In genomic region chr1:198611219-198611618, GRCh38 we compare ENCODE assay signal across 21 cellular contexts. TPM values are rescaled to one million over a fixed set of nuclear protein-coding genes. Genes with fewer than 3 reads are reported as not detected.
DNase-seq lines count a peak whose midpoint lies in the region; ATAC-seq and TF ChIP-seq lines count a peak whose summit lies in the region.
"Had no signal": no experiment of that assay in that cellular context is flagged by ENCODE, and none has a peak within 500 bp of the region (broad histone marks: within the 10 kb centered on the region; RNA-seq: fewer than 3 reads in every experiment).

No MANE protein-coding gene starts in this region.

- H3K9me3 ChIP-seq in KOPT-K1 (ENCODE audit: insufficient read depth, low read length, poor library complexity, severe bottlenecking) (no peaks in the 10 kb centered on the region), A673 (ENCODE audit: low read depth, low read length, poor library complexity, severe bottlenecking) (no peaks in the 10 kb centered on the region)
- H3K9me3 ChIP-seq: gastrocnemius medialis had no signal

- H3K4me1 Mint-ChIP-seq in activated CD4-positive, alpha-beta T cell treated with anti-CD3 and anti-CD28 coated beads, Interleukin-2, amount 10 ng/mL, durations not matched to agents 24 days and 14 days, result peaks cover 60% of the 10 kb centered on the region
- peaks cover 69% of the 10 kb centered on the region for H3K4me1 Mint-ChIP-seq in stimulated activated effector memory CD8-positive, alpha-beta T cell treated with anti-CD3 and anti-CD28 coated beads, Interleukin-12 subunit alpha, Interleukin-12 subunit beta, amount 100 ng/mL, for 72 hours

- peak; percentile 26 to 40 for ATAC-seq in activated naive CD4-positive, alpha-beta T cell treated with anti-CD3 and anti-CD28 coated beads, Interleukin-2, amount 50 U/mL, for 72 hours
- ATAC-seq in stimulated activated effector memory CD8-positive, alpha-beta T cell treated with anti-CD3 and anti-CD28 coated beads, Interleukin-12 subunit alpha, Interleukin-12 subunit beta, amount 100 ng/mL, for 72 hours, result peak; percentile 39
- no peak for ATAC-seq in GM18867 (IDR thresholded peaks at IDR 0.05; ENCODE audit: unreplicated experiment)
- ATAC-seq: esophagus mucosa, gastrocnemius medialis, GM12878 had no signal

- H3K4me3 ChIP-seq in A673 (ENCODE audit: low read depth, low read length, poor library complexity, severe bottlenecking), result no peak overlapping the region
- H3K4me3 ChIP-seq: gastrocnemius medialis, GM12878 had no signal

- intact Hi-C loops in activated CD4-positive, alpha-beta T cell treated with anti-CD3 and anti-CD28 coated beads, Interleukin-2, amount 10 ng/mL, durations not matched to agents 24 days and 14 days (cut with micrococcal nuclease), result loop anchor here (10.0 kb wide), 1 partner anchor 356 kb away; no protein-coding TSS in a partner anchor
- intact Hi-C loops in A673 (cut with micrococcal nuclease; ENCODE audit: unreplicated experiment), result no loop called here

- peak overlapping the region; percentile 85 for H3K27ac Mint-ChIP-seq in activated CD4-positive, alpha-beta T cell treated with anti-CD3 and anti-CD28 coated beads, Interleukin-2, amount 10 ng/mL, durations not matched to agents 24 days and 14 days
- H3K27ac Mint-ChIP-seq in activated naive CD4-positive, alpha-beta T cell treated with anti-CD3 and anti-CD28 coated beads, Interleukin-2, amount 50 U/mL, for 72 hours, result peak overlapping the region; percentile 93 to 98
- peak overlapping the region; percentile 99 for H3K27ac Mint-ChIP-seq in stimulated activated effector memory CD8-positive, alpha-beta T cell treated with anti-CD3 and anti-CD28 coated beads, Interleukin-12 subunit alpha, Interleukin-12 subunit beta, amount 100 ng/mL, for 72 hours
- H3K27ac Mint-ChIP-seq: nephron progenitor cell had no signal

- peaks cover 7% of the 10 kb centered on the region for H3K36me3 Mint-ChIP-seq in activated CD4-positive, alpha-beta T cell treated with anti-CD3 and anti-CD28 coated beads, Interleukin-2, amount 10 ng/mL, durations not matched to agents 24 days and 14 days (ENCODE audit: low read depth)
- H3K36me3 Mint-ChIP-seq in activated naive CD4-positive, alpha-beta T cell treated with anti-CD3 and anti-CD28 coated beads, Interleukin-2, amount 50 U/mL, for 72 hours, result peaks cover 18 to 19% of the 10 kb centered on the region in 2 donors
- H3K36me3 Mint-ChIP-seq in stimulated activated effector memory CD8-positive, alpha-beta T cell treated with anti-CD3 and anti-CD28 coated beads, Interleukin-12 subunit alpha, Interleukin-12 subunit beta, amount 100 ng/mL, for 72 hours, result peaks cover 20% of the 10 kb centered on the region
- H3K36me3 Mint-ChIP-seq: memory B cell had no signal

- CTCF ChIA-PET in A673 (lab: Charles Lee), result no interaction called here

- H3K27me3 ChIP-seq in A673 (replicated peaks; ENCODE audit: insufficient read depth, low read depth, low read length, poor library complexity), result no peaks in the 10 kb centered on the region
- H3K27me3 ChIP-seq: gastrocnemius medialis had no signal

- BruUV-seq in A673 (replicated peaks; lab: Mats Ljungman, UMichigan), result no TSS peak

- peak overlapping the region; percentile 78 for H3K4me3 Mint-ChIP-seq in activated CD4-positive, alpha-beta T cell treated with anti-CD3 and anti-CD28 coated beads, Interleukin-2, amount 10 ng/mL, durations not matched to agents 24 days and 14 days
- peak overlapping the region; percentile 83 for H3K4me3 Mint-ChIP-seq in stimulated activated effector memory CD8-positive, alpha-beta T cell treated with anti-CD3 and anti-CD28 coated beads, Interleukin-12 subunit alpha, Interleukin-12 subunit beta, amount 100 ng/mL, for 72 hours
- H3K4me3 Mint-ChIP-seq: memory B cell, nephron progenitor cell had no signal

- no peak for TF ChIP-seq CTCF in A673 (conservative IDR thresholded peaks at IDR 0.05; ENCODE audit: low read depth, low read length)

- H3K27ac ChIP-seq in KOPT-K1 (ENCODE audit: low read depth, low read length, poor library complexity, severe bottlenecking), result peak overlapping the region; percentile 84
- no peak overlapping the region for H3K27ac ChIP-seq in A673 (ENCODE audit: low read depth, low read length, poor library complexity, severe bottlenecking)
- H3K27ac ChIP-seq: gastrocnemius medialis had no signal

- POLR2A ChIA-PET in A673 (lab: Charles Lee; ENCODE audit: low non-redundant PET), result no interaction called here

- H3K27me3 Mint-ChIP-seq in activated CD4-positive, alpha-beta T cell treated with anti-CD3 and anti-CD28 coated beads, Interleukin-2, amount 10 ng/mL, durations not matched to agents 24 days and 14 days, result no peaks in the 10 kb centered on the region
- H3K27me3 Mint-ChIP-seq: memory B cell had no signal

- peaks cover 3% of the 10 kb centered on the region for H3K9me3 Mint-ChIP-seq in activated CD4-positive, alpha-beta T cell treated with anti-CD3 and anti-CD28 coated beads, Interleukin-2, amount 10 ng/mL, durations not matched to agents 24 days and 14 days
- H3K9me3 Mint-ChIP-seq in activated naive CD4-positive, alpha-beta T cell treated with anti-CD3 and anti-CD28 coated beads, Interleukin-2, amount 50 U/mL, for 72 hours, result peaks cover 0 to 3% of the 10 kb centered on the region in 2 donors
- H3K9me3 Mint-ChIP-seq in stimulated activated effector memory CD8-positive, alpha-beta T cell treated with anti-CD3 and anti-CD28 coated beads, Interleukin-12 subunit alpha, Interleukin-12 subunit beta, amount 100 ng/mL, for 72 hours, result no peaks in the 10 kb centered on the region
- H3K9me3 Mint-ChIP-seq: memory B cell, nephron progenitor cell had no signal

- H3K36me3 ChIP-seq in KOPT-K1 (ENCODE audit: insufficient read depth, low read length) (no peaks in the 10 kb centered on the region), A673 (ENCODE audit: insufficient read depth, low read length, poor library complexity, severe bottlenecking) (no peaks in the 10 kb centered on the region)
- H3K36me3 ChIP-seq: gastrocnemius medialis had no signal

- H3K4me1 ChIP-seq in A673 (ENCODE audit: insufficient read depth, low read length, poor library complexity, severe bottlenecking), result no peaks in the 10 kb centered on the region
- H3K4me1 ChIP-seq: gastrocnemius medialis had no signal

- no peak for DNase-seq in activated CD4-positive, alpha-beta T cell treated with anti-CD3 and anti-CD28 coated beads, Interleukin-2, amount 10 ng/mL, durations not matched to agents 24 days and 14 days
- no peak for DNase-seq in activated CD4-positive, alpha-beta T cell treated with anti-CD3 and anti-CD28 coated beads for 1 hour
- no peak for DNase-seq in activated naive CD4-positive, alpha-beta T cell treated with anti-CD3 and anti-CD28 coated beads, Interleukin-2, amount 50 U/mL, for 72 hours (ENCODE audit: low spot score in 2 of 2)
- no peak for DNase-seq in stimulated activated effector memory CD8-positive, alpha-beta T cell treated with anti-CD3 and anti-CD28 coated beads, Interleukin-12 subunit alpha, Interleukin-12 subunit beta, amount 100 ng/mL, for 72 hours (ENCODE audit: low spot score in 2 of 2)
- DNase-seq in A673 (ENCODE audit: low spot score) (no peak), H4 (ENCODE audit: low spot score) (no peak)
- DNase-seq: activated CD4-positive, CD25-positive, alpha-beta regulatory T cell; C1 segment of cervical spinal cord; DMS153; gastrocnemius medialis; GDM1; H7; NCI-H2107; NCI-H526; nephron progenitor cell; SIG-M5 had no signal

RNA-seq across cellular contexts. Expression of gene PTPRC, which starts 27.6 kb away (rescaled TPM):
- 436 and 438 TPM in 2 replicates for total RNA-seq in activated CD4-positive, alpha-beta T cell treated with anti-CD3 and anti-CD28 coated beads, Interleukin-2, amount 10 ng/mL, durations not matched to agents 24 days and 14 days
- 100 to 1,000 TPM; 433 to 644 TPM for total RNA-seq in activated naive CD4-positive, alpha-beta T cell treated with anti-CD3 and anti-CD28 coated beads, Interleukin-2, amount 50 U/mL, for 72 hours
- total RNA-seq in A673 (2021), result not detected in 2 replicates
- 0.14 TPM in 1 of 2 replicates, not detected in the other for total RNA-seq in H4 (2014; rRNA removed; shearing (Covaris generic))
- total RNA-seq: H7 had no signal

Comparison
In these comparisons a context has a peak if more than half of its experiments do, and no peak if none do; other contexts are left out.
1. RNA of gene PTPRC, which starts 27.6 kb away (total RNA-seq): 433 to 644 TPM in activated naive CD4-positive, alpha-beta T cell treated with anti-CD3 and anti-CD28 coated beads, Interleukin-2, amount 50 U/mL, for 72 hours and 436 to 438 TPM in activated CD4-positive, alpha-beta T cell treated with anti-CD3 and anti-CD28 coated beads, Interleukin-2, amount 10 ng/mL, durations not matched to agents 24 days and 14 days; 0.14 TPM in H4 and not detected in A673; every median in the first group is over 100 times any median in the second.
2. Peak in every context shown above with its lines, with median percentiles within 50 percentile points of each other: H3K27ac Mint-ChIP-seq.